Comparison of ENCODE assay signal across 17 cellular contexts in genomic region chr22:48223488-48224190, GRCh38.
DNase-seq lines count a peak whose midpoint lies in the region; ATAC-seq and TF ChIP-seq lines count a peak whose summit lies in the region.
"Had no signal": no experiment of that assay in that cellular context is flagged by ENCODE, and none has a peak within 500 bp of the region (broad histone marks: within the 10 kb centered on the region; RNA-seq: fewer than 3 reads in every experiment).

No MANE protein-coding gene starts in this region.

- no peak overlapping the region for H3K4me3 Mint-ChIP-seq in naive thymus-derived CD4-positive, alpha-beta T cell
- H3K4me3 Mint-ChIP-seq: CD4-positive, alpha-beta memory T cell had no signal

- DNase-seq in caudate nucleus (lab: John Stamatoyannopoulos, UW) (peak in 6 of 61 donors; percentile 9 to 95 (median 15)), esophagus muscularis mucosa (ENCODE audit: extremely low spot score) (peak; percentile 89), testis (peak; percentile 31), SHP77 treated with DMSO at 0.1 percent for 48 hours (lab: John Stamatoyannopoulos, UW) (no peak), UCSD-AML1 (lab: John Stamatoyannopoulos, UW; ENCODE audit: unreplicated experiment) (no peak)
- no peak for DNase-seq in naive thymus-derived CD4-positive, alpha-beta T cell
- DNase-seq: BE2C; CD4-positive, alpha-beta memory T cell; DMS79; GM23248; KBM-7; NCI-H1048; NCI-H146; NCI-H446; NCI-H748 treated with DMSO at 0.1 percent for 48 hours; PC-9 had no signal

- H3K27me3 ChIP-seq in esophagus muscularis mucosa (peaks cover 0 to 15% (median 0%) of the 10 kb centered on the region in 4 donors), testis (no peaks in the 10 kb centered on the region)
- no peaks in the 10 kb centered on the region for H3K27me3 ChIP-seq in naive thymus-derived CD4-positive, alpha-beta T cell (ENCODE audit: control insufficient read depth in 2 of 2, insufficient read depth in 2 of 2, low read length in 2 of 2)
- H3K27me3 ChIP-seq: BE2C had no signal

- H3K4me3 ChIP-seq in esophagus muscularis mucosa (no peak overlapping the region), testis (no peak overlapping the region)
- H3K4me3 ChIP-seq in naive thymus-derived CD4-positive, alpha-beta T cell (ENCODE audit: low read length) = no peak overlapping the region
- H3K4me3 ChIP-seq: GM23248, PC-9 had no signal

- H3K36me3 Mint-ChIP-seq in naive thymus-derived CD4-positive, alpha-beta T cell = no peaks in the 10 kb centered on the region

- H3K27me3 Mint-ChIP-seq in naive thymus-derived CD4-positive, alpha-beta T cell = peaks cover 0 to 14% (median 8%) of the 10 kb centered on the region in 5 donors

- 69% methylated on average over 6 of the region's 7 CpGs for WGBS in esophagus muscularis mucosa
- 61 to 62% methylated on average over 7 of the region's 7 CpGs for WGBS in testis, 2 donors

- H3K4me1 Mint-ChIP-seq in naive thymus-derived CD4-positive, alpha-beta T cell = no peaks in the 10 kb centered on the region
- H3K4me1 Mint-ChIP-seq: CD4-positive, alpha-beta memory T cell had no signal

- peaks cover 0 to 5% (median 0%) of the 10 kb centered on the region in 4 donors for H3K9me3 ChIP-seq in esophagus muscularis mucosa
- H3K9me3 ChIP-seq in naive thymus-derived CD4-positive, alpha-beta T cell (ENCODE audit: control insufficient read depth in 2 of 3, low read length in 3 of 3) = no peaks in the 10 kb centered on the region
- H3K9me3 ChIP-seq in testis = no peaks in the 10 kb centered on the region
- H3K9me3 ChIP-seq: BE2C had no signal

- POLR2A ChIA-PET in naive thymus-derived CD4-positive, alpha-beta T cell (lab: Charles Lee) = no interaction called here

- no peaks in the 10 kb centered on the region for H3K36me3 ChIP-seq in esophagus muscularis mucosa
- H3K36me3 ChIP-seq in naive thymus-derived CD4-positive, alpha-beta T cell (ENCODE audit: control insufficient read depth in 2 of 3, insufficient read depth in 3 of 3, low read length in 3 of 3) = no peaks in the 10 kb centered on the region
- H3K36me3 ChIP-seq in testis (ENCODE audit: low read depth, missing control alignments) = no peaks in the 10 kb centered on the region
- H3K36me3 ChIP-seq: BE2C had no signal

- H3K27ac ChIP-seq in caudate nucleus (ENCODE audit: low read depth, low read length) = peak overlapping the region; percentile 44
- no peak overlapping the region for H3K27ac ChIP-seq in esophagus muscularis mucosa (replicated peaks in 1 of 4)
- H3K27ac ChIP-seq in naive thymus-derived CD4-positive, alpha-beta T cell (ENCODE audit: low read depth, low read length) = no peak overlapping the region
- no peak overlapping the region for H3K27ac ChIP-seq in testis
- H3K27ac ChIP-seq: GM23248, PC-9 had no signal

- peaks cover 0 to 1% (median 0%) of the 10 kb centered on the region in 11 donors for H3K9me3 Mint-ChIP-seq in naive thymus-derived CD4-positive, alpha-beta T cell

- intact Hi-C loops in esophagus muscularis mucosa (cut with DNase I) = no loop called here
- intact Hi-C loops in naive thymus-derived CD4-positive, alpha-beta T cell (cut with micrococcal nuclease) = no loop called here
- intact Hi-C loops in testis (cut with DNase I; ENCODE audit: low total_unique reads) = no loop called here

- CTCF ChIA-PET in naive thymus-derived CD4-positive, alpha-beta T cell (lab: Charles Lee) = no interaction called here

- no peaks in the 10 kb centered on the region for H3K4me1 ChIP-seq in esophagus muscularis mucosa
- no peaks in the 10 kb centered on the region for H3K4me1 ChIP-seq in naive thymus-derived CD4-positive, alpha-beta T cell (ENCODE audit: control insufficient read depth in 2 of 2, insufficient read depth in 2 of 2, low read length in 2 of 2)
- H3K4me1 ChIP-seq in testis = no peaks in the 10 kb centered on the region
- H3K4me1 ChIP-seq: BE2C had no signal

- TF ChIP-seq POLR2A in esophagus muscularis mucosa (IDR thresholded peaks at IDR 0.05; ENCODE audit: low read depth) (no peak), testis (IDR thresholded peaks at IDR 0.05) (no peak)

- no peak overlapping the region for H3K27ac Mint-ChIP-seq in naive thymus-derived CD4-positive, alpha-beta T cell
- H3K27ac Mint-ChIP-seq: CD4-positive, alpha-beta memory T cell had no signal

- peak; percentile 10 for ATAC-seq in naive thymus-derived CD4-positive, alpha-beta T cell
- no peak for ATAC-seq in GM18517 (IDR thresholded peaks at IDR 0.05; ENCODE audit: unreplicated experiment)

- no peak for TF ChIP-seq EP300 in esophagus muscularis mucosa (IDR thresholded peaks at IDR 0.05)

- no peak for TF ChIP-seq CTCF in esophagus muscularis mucosa (IDR thresholded peaks at IDR 0.05)
- TF ChIP-seq CTCF in testis (IDR thresholded peaks at IDR 0.05) = no peak

Comparison
In these comparisons a context has a peak if more than half of its experiments do, and no peak if none do; other contexts are left out.
1. DNase-seq: peak in esophagus muscularis mucosa (single experiment) and testis (single experiment); none in naive thymus-derived CD4-positive, alpha-beta T cell (0 of 9), SHP77 treated with DMSO at 0.1 percent for 48 hours (single experiment) and UCSD-AML1 (single experiment).